ENCODE assay signal across 1 cellular context in the genomic region with DNA sequence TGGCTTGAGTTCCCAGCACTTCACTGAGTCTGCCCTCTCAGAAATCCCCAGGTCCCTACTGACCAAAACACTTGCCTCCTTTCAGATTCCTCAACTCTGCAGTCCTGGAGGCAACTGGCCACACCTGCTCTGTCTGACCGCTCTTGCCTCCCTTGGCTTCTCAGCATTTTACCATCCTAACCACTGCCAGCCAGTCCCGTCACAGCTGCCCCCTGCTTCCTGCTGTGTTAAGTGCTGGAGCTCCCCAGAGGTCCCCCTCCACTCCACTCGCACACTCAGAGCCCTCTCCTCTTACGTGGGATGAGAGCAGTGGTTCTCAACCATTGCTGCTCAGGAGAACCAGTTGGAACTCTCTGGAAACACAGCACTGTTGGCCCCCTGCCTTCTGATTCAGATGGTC.
A peak's percentile ranks its signal among the peaks of the same experiment; 100 is the strongest.
TF ChIP-seq lines count a peak whose summit lies in the region.

No MANE protein-coding gene starts in this region.

TF ChIP-seq in HepG2, 621 proteins besides CTCF, POLR2A, EP300 and RAD21:
- TF ChIP-seq ZBTB20 (CRISPR knock-in tag; IDR thresholded peaks at IDR 0.05; ENCODE audit: borderline replicate concordance, low read depth) (no peak), RBM22 (optimal IDR thresholded peaks at IDR 0.05; ENCODE audit: low read length) (peak; percentile 55), ARHGAP35 (CRISPR knock-in tag; IDR thresholded peaks at IDR 0.05; ENCODE audit: borderline replicate concordance) (no peak), ZKSCAN8 (CRISPR knock-in tag; IDR thresholded peaks at IDR 0.05; ENCODE audit: borderline replicate concordance) (no peak)
